9 cellular contexts compared by ENCODE assay signal in the genomic region with DNA sequence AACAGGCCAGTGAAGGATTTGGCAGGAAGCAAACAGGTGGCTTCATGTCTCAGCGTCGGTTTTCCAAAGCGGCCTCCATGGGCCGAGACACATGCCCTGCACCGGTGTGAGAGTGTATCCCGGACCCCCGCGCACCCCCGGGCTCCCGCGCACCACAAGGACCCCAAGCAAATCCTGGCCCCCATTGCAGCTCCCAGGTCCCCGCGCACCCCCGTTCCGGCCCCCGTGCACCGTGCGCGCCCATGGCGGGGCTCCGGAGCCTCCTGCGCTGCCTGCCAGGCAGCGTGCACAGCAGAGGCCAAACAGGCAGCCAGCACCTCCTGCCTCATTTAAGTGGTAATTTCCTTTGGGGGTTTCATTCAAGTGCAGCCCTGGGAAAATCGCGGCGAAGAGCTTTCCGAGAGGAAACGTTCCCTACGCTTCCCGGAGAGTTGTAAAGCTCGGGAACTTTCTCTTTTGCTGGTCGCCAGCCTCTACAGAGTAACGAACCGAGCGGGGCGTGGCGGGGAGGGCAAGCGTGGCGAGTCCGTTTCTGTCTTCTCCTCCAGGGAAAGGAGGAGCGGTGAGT.
DNase-seq lines count a peak whose midpoint lies in the region; ATAC-seq and TF ChIP-seq lines count a peak whose summit lies in the region.
"Had no signal": no experiment of that assay in that cellular context is flagged by ENCODE, and none has a peak within 500 bp of the region (broad histone marks: within the 10 kb centered on the region; RNA-seq: fewer than 3 reads in every experiment).

No MANE protein-coding gene starts in this region.

- H3K27me3 Mint-ChIP-seq in activated naive CD4-positive, alpha-beta T cell treated with anti-CD3 and anti-CD28 coated beads, Interleukin-2, amount 10 ng/mL, durations not matched to agents 7 days and 5 days: peaks cover 10% of the 10 kb centered on the region

- no peaks in the 10 kb centered on the region for H3K9me3 ChIP-seq in mucosa of descending colon
- H3K9me3 ChIP-seq in upper lobe of left lung: no peaks in the 10 kb centered on the region

- TF ChIP-seq CTCF in mucosa of descending colon (IDR thresholded peaks at IDR 0.05): no peak
- TF ChIP-seq CTCF in upper lobe of left lung (IDR thresholded peaks at IDR 0.05): no peak

- peaks cover 19% of the 10 kb centered on the region for H3K4me1 Mint-ChIP-seq in activated naive CD4-positive, alpha-beta T cell treated with anti-CD3 and anti-CD28 coated beads, Interleukin-2, amount 10 ng/mL, durations not matched to agents 7 days and 5 days

- no peaks in the 10 kb centered on the region for H3K9me3 Mint-ChIP-seq in activated naive CD4-positive, alpha-beta T cell treated with anti-CD3 and anti-CD28 coated beads, Interleukin-2, amount 10 ng/mL, durations not matched to agents 7 days and 5 days

- no peak for TF ChIP-seq POLR2A in upper lobe of left lung (IDR thresholded peaks at IDR 0.05)

- H3K27me3 ChIP-seq in upper lobe of left lung: no peaks in the 10 kb centered on the region

- no peak overlapping the region for H3K4me3 ChIP-seq in mucosa of descending colon
- peak overlapping the region; percentile 4 to 58 (median 44) for H3K4me3 ChIP-seq in upper lobe of left lung

- TF ChIP-seq EP300 in upper lobe of left lung (IDR thresholded peaks at IDR 0.05): no peak

- DNase-seq in activated naive CD4-positive, alpha-beta T cell treated with anti-CD3 and anti-CD28 coated beads, Interleukin-2, amount 10 ng/mL, durations not matched to agents 7 days and 5 days: no peak
- DNase-seq in activated naive CD4-positive, alpha-beta T cell treated with anti-CD3 and anti-CD28 coated beads, Interleukin-2, amount 50 U/mL, for 16 hours: no peak
- peak; percentile 26 to 44 (median 42) for DNase-seq in mucosa of descending colon
- peak in 1 of 2 donors; percentile 85 for DNase-seq in upper lobe of left lung
- no peak for DNase-seq in activated gamma-delta T cell (lab: John Stamatoyannopoulos, UW)
- no peak for DNase-seq in DMS153 treated with DMSO at 0.1 percent for 48 hours (lab: John Stamatoyannopoulos, UW; ENCODE audit: unreplicated experiment)
- DNase-seq: DMS79 treated with DMSO at 0.1 percent for 48 hours had no signal

- intact Hi-C loops in mucosa of descending colon (cut with DNase I, micrococcal nuclease): no loop called here

- no peak overlapping the region for H3K27ac Mint-ChIP-seq in activated naive CD4-positive, alpha-beta T cell treated with anti-CD3 and anti-CD28 coated beads, Interleukin-2, amount 10 ng/mL, durations not matched to agents 7 days and 5 days

- no peak overlapping the region for H3K27ac ChIP-seq in upper lobe of left lung

- H3K36me3 ChIP-seq in mucosa of descending colon (ENCODE audit: low read depth): no peaks in the 10 kb centered on the region
- H3K36me3 ChIP-seq in upper lobe of left lung: no peaks in the 10 kb centered on the region

- peak overlapping the region; percentile 62 for H3K4me3 Mint-ChIP-seq in activated naive CD4-positive, alpha-beta T cell treated with anti-CD3 and anti-CD28 coated beads, Interleukin-2, amount 10 ng/mL, durations not matched to agents 7 days and 5 days

- H3K36me3 Mint-ChIP-seq in activated naive CD4-positive, alpha-beta T cell treated with anti-CD3 and anti-CD28 coated beads, Interleukin-2, amount 10 ng/mL, durations not matched to agents 7 days and 5 days: no peaks in the 10 kb centered on the region

- peak; percentile 35 for ATAC-seq in esophagus mucosa
- ATAC-seq in mucosa of descending colon: peak; percentile 73
- peak in 1 of 2 donors; percentile 80 for ATAC-seq in upper lobe of left lung (ENCODE audit: low FRiP score in 2 of 2)
- ATAC-seq in GM21423 (IDR thresholded peaks at IDR 0.05; ENCODE audit: unreplicated experiment): no peak

- WGBS in upper lobe of left lung, 2 donors: 11 to 25% methylated on average over 24 to 26 of the region's 41 CpGs

- H3K4me1 ChIP-seq in mucosa of descending colon (ENCODE audit: low read depth): no peaks in the 10 kb centered on the region
- peaks cover 0 to 11% (median 8%) of the 10 kb centered on the region in 4 donors for H3K4me1 ChIP-seq in upper lobe of left lung

- CTCF ChIA-PET in activated naive CD4-positive, alpha-beta T cell treated with anti-CD3 and anti-CD28 coated beads, Interleukin-2, amount 10 ng/mL, durations not matched to agents 7 days and 5 days (lab: Charles Lee): interaction anchor here (0.6 kb wide), 1 partner anchor 481 kb away, joined by 3 read pairs; no protein-coding TSS in a partner anchor

Comparison
In these comparisons a context has a peak if more than half of its experiments do, and no peak if none do; other contexts are left out.
1. DNase-seq: peak in mucosa of descending colon (3 of 3); none in activated naive CD4-positive, alpha-beta T cell treated with anti-CD3 and anti-CD28 coated beads, Interleukin-2, amount 10 ng/mL, durations not matched to agents 7 days and 5 days (single experiment), activated naive CD4-positive, alpha-beta T cell treated with anti-CD3 and anti-CD28 coated beads, Interleukin-2, amount 50 U/mL, for 16 hours (single experiment), activated gamma-delta T cell (single experiment) and DMS153 treated with DMSO at 0.1 percent for 48 hours (single experiment).